Comparison of ENCODE assay signal across 17 cellular contexts in genomic region chr6:25094726-25095125, GRCh38.
A peak's percentile ranks its signal among the peaks of the same experiment; 100 is the strongest.
DNase-seq lines count a peak whose midpoint lies in the region; ATAC-seq and TF ChIP-seq lines count a peak whose summit lies in the region.
"Had no signal": no experiment of that assay in that cellular context is flagged by ENCODE, and none has a peak within 500 bp of the region (broad histone marks: within the 10 kb centered on the region; RNA-seq: fewer than 3 reads in every experiment).

No MANE protein-coding gene starts in this region.

- no peaks in the 10 kb centered on the region for H3K27me3 Mint-ChIP-seq in activated CD8-positive, alpha-beta memory T cell treated with anti-CD3 and anti-CD28 coated beads, Interleukin-2, amount 10 ng/mL, durations not matched to agents 7 days and 5 days
- H3K27me3 Mint-ChIP-seq in T-helper 17 cell, result no peaks in the 10 kb centered on the region
- H3K27me3 Mint-ChIP-seq in CD4-positive, alpha-beta T cell, result no peaks in the 10 kb centered on the region
- H3K27me3 Mint-ChIP-seq in activated naive CD8-positive, alpha-beta T cell treated with anti-CD3 and anti-CD28 coated beads, Interleukin-2, amount 50 U/mL, for 24 hours, result no peaks in the 10 kb centered on the region

- no peaks in the 10 kb centered on the region for H3K9me3 Mint-ChIP-seq in activated CD8-positive, alpha-beta memory T cell treated with anti-CD3 and anti-CD28 coated beads, Interleukin-2, amount 10 ng/mL, durations not matched to agents 7 days and 5 days (ENCODE audit: low read depth)
- H3K9me3 Mint-ChIP-seq in CD4-positive, alpha-beta T cell, result no peaks in the 10 kb centered on the region
- no peaks in the 10 kb centered on the region for H3K9me3 Mint-ChIP-seq in activated naive CD8-positive, alpha-beta T cell treated with anti-CD3 and anti-CD28 coated beads, Interleukin-2, amount 50 U/mL, for 24 hours
- H3K9me3 Mint-ChIP-seq: CD14-positive monocyte had no signal

- no peak for DNase-seq in activated CD8-positive, alpha-beta memory T cell treated with anti-CD3 and anti-CD28 coated beads, Interleukin-2, amount 10 ng/mL, durations not matched to agents 7 days and 5 days
- DNase-seq in activated CD8-positive, alpha-beta memory T cell treated with anti-CD3 and anti-CD28 coated beads for 24 hours, result no peak
- DNase-seq in T-helper 17 cell, result no peak
- DNase-seq in foreskin melanocyte, result peak; percentile 31
- peak; percentile 70 for DNase-seq in pulmonary artery endothelial cell (ENCODE audit: low read depth, low spot score)
- no peak for DNase-seq in CD4-positive, alpha-beta T cell
- no peak for DNase-seq in activated naive CD8-positive, alpha-beta T cell treated with anti-CD3 and anti-CD28 coated beads, Interleukin-2, amount 50 U/mL, for 24 hours
- DNase-seq: Calu3, KBM-7, NCI-H1048, NCI-H2107, NCI-H446 treated with DMSO at 0.1 percent for 48 hours had no signal

- H3K27ac Mint-ChIP-seq in activated CD8-positive, alpha-beta memory T cell treated with anti-CD3 and anti-CD28 coated beads, Interleukin-2, amount 10 ng/mL, durations not matched to agents 7 days and 5 days, result peak overlapping the region; percentile 25
- H3K27ac Mint-ChIP-seq in T-helper 17 cell, result peak overlapping the region; percentile 49
- no peak overlapping the region for H3K27ac Mint-ChIP-seq in CD4-positive, alpha-beta T cell
- H3K27ac Mint-ChIP-seq in activated naive CD8-positive, alpha-beta T cell treated with anti-CD3 and anti-CD28 coated beads, Interleukin-2, amount 50 U/mL, for 24 hours, result no peak overlapping the region

- no peak overlapping the region for H3K4me3 Mint-ChIP-seq in activated CD8-positive, alpha-beta memory T cell treated with anti-CD3 and anti-CD28 coated beads, Interleukin-2, amount 10 ng/mL, durations not matched to agents 7 days and 5 days
- no peak overlapping the region for H3K4me3 Mint-ChIP-seq in T-helper 17 cell
- H3K4me3 Mint-ChIP-seq in CD4-positive, alpha-beta T cell, result no peak overlapping the region
- no peak overlapping the region for H3K4me3 Mint-ChIP-seq in activated naive CD8-positive, alpha-beta T cell treated with anti-CD3 and anti-CD28 coated beads, Interleukin-2, amount 50 U/mL, for 24 hours
- H3K4me3 Mint-ChIP-seq: CD14-positive monocyte had no signal

- peaks cover 6% of the 10 kb centered on the region for H3K4me1 Mint-ChIP-seq in activated CD8-positive, alpha-beta memory T cell treated with anti-CD3 and anti-CD28 coated beads, Interleukin-2, amount 10 ng/mL, durations not matched to agents 7 days and 5 days
- H3K4me1 Mint-ChIP-seq in T-helper 17 cell, result peaks cover 15% of the 10 kb centered on the region
- peaks cover under 1% of the 10 kb centered on the region for H3K4me1 Mint-ChIP-seq in CD4-positive, alpha-beta T cell (ENCODE audit: low read depth)
- peaks cover 1% of the 10 kb centered on the region for H3K4me1 Mint-ChIP-seq in activated naive CD8-positive, alpha-beta T cell treated with anti-CD3 and anti-CD28 coated beads, Interleukin-2, amount 50 U/mL, for 24 hours

- H3K36me3 Mint-ChIP-seq in activated CD8-positive, alpha-beta memory T cell treated with anti-CD3 and anti-CD28 coated beads, Interleukin-2, amount 10 ng/mL, durations not matched to agents 7 days and 5 days, result peaks cover 58% of the 10 kb centered on the region
- peaks cover 16% of the 10 kb centered on the region for H3K36me3 Mint-ChIP-seq in T-helper 17 cell (ENCODE audit: low read depth)
- peaks cover 75% of the 10 kb centered on the region for H3K36me3 Mint-ChIP-seq in CD4-positive, alpha-beta T cell (ENCODE audit: low read depth)
- H3K36me3 Mint-ChIP-seq in activated naive CD8-positive, alpha-beta T cell treated with anti-CD3 and anti-CD28 coated beads, Interleukin-2, amount 50 U/mL, for 24 hours (ENCODE audit: low read depth), result peaks cover 53% of the 10 kb centered on the region

- H3K27ac ChIP-seq in CD4-positive, alpha-beta T cell (ENCODE audit: low read depth, low read length), result no peak overlapping the region

- POLR2A ChIA-PET in CD4-positive, alpha-beta T cell (lab: Charles Lee), result no interaction called here

- H3K9me3 ChIP-seq in T-helper 17 cell (ENCODE audit: control insufficient read depth, low read length, poor library complexity, severe bottlenecking), result no peaks in the 10 kb centered on the region
- H3K9me3 ChIP-seq in CD4-positive, alpha-beta T cell (ENCODE audit: control insufficient read depth, low read length), result no peaks in the 10 kb centered on the region

- intact Hi-C loops in CD4-positive, alpha-beta T cell (cut with DNase I, micrococcal nuclease), result no loop called here

- CTCF ChIA-PET in activated CD8-positive, alpha-beta memory T cell treated with anti-CD3 and anti-CD28 coated beads, Interleukin-2, amount 10 ng/mL, durations not matched to agents 7 days and 5 days (lab: Charles Lee), result interaction anchor here (1.0 kb wide), 2 partner anchors 9 to 184 kb away, joined by 3 read pairs; partner anchors contain the start of gene CARMIL1
- CTCF ChIA-PET in CD4-positive, alpha-beta T cell (lab: Charles Lee), result no interaction called here

- no peaks in the 10 kb centered on the region for H3K27me3 ChIP-seq in CD4-positive, alpha-beta T cell (ENCODE audit: control insufficient read depth, insufficient read depth, low read length)

- no peak for ATAC-seq in activated CD8-positive, alpha-beta memory T cell treated with anti-CD3 and anti-CD28 coated beads, Interleukin-2, amount 10 ng/mL, durations not matched to agents 7 days and 5 days
- no peak for ATAC-seq in T-helper 17 cell
- no peak for ATAC-seq in CD4-positive, alpha-beta T cell (ENCODE audit: poor library complexity)
- no peak for ATAC-seq in HG03108 (IDR thresholded peaks at IDR 0.05; ENCODE audit: unreplicated experiment)
- ATAC-seq in activated naive CD8-positive, alpha-beta T cell treated with anti-CD3 and anti-CD28 coated beads, Interleukin-2, amount 50 U/mL, for 24 hours, result no peak
- ATAC-seq: GM12878, Panc1, Right ventricle myocardium inferior had no signal

- no peak for TF ChIP-seq CTCF in CD4-positive, alpha-beta T cell (IDR thresholded peaks at IDR 0.05)

Comparison
In these comparisons a context has a peak if more than half of its experiments do, and no peak if none do; other contexts are left out.
1. DNase-seq: peak in foreskin melanocyte (single experiment) and pulmonary artery endothelial cell (single experiment); none in activated CD8-positive, alpha-beta memory T cell treated with anti-CD3 and anti-CD28 coated beads, Interleukin-2, amount 10 ng/mL, durations not matched to agents 7 days and 5 days (single experiment), activated CD8-positive, alpha-beta memory T cell treated with anti-CD3 and anti-CD28 coated beads for 24 hours (single experiment), T-helper 17 cell (0 of 3), CD4-positive, alpha-beta T cell (0 of 10) and activated naive CD8-positive, alpha-beta T cell treated with anti-CD3 and anti-CD28 coated beads, Interleukin-2, amount 50 U/mL, for 24 hours (single experiment).
2. H3K27ac Mint-ChIP-seq: peak in activated CD8-positive, alpha-beta memory T cell treated with anti-CD3 and anti-CD28 coated beads, Interleukin-2, amount 10 ng/mL, durations not matched to agents 7 days and 5 days (single experiment) and T-helper 17 cell (single experiment); none in CD4-positive, alpha-beta T cell (single experiment) and activated naive CD8-positive, alpha-beta T cell treated with anti-CD3 and anti-CD28 coated beads, Interleukin-2, amount 50 U/mL, for 24 hours (single experiment).